ENCODE assay signal across 31 cellular contexts in the genomic region with DNA sequence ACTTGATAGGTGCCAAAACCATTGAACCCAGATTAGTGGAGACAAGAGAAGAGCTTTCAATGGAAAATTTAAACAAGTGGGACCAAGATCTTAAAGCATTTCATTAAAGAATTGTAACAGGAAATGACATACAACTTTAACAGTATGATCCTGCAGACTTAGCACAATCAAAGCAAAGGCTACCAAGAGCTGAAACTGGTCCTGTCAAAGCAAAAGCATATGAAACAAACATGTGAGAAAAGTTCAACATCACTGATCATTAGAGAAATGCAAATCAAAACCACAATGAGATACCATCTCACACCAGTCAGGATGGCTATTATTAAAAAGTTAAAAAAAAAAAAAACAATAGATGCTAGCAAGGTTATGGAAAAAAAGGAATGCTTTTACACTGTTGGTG.
"Had no signal": no experiment of that assay in that cellular context is flagged by ENCODE, and none has a peak within 500 bp of the region (broad histone marks: within the 10 kb centered on the region; RNA-seq: fewer than 3 reads in every experiment).

No MANE protein-coding gene starts in this region.

- H3K27me3 ChIP-seq: breast epithelium, left lung, neural progenitor cell, sigmoid colon, stomach, thyroid gland, upper lobe of left lung, vagina had no signal

- ATAC-seq: activated CD8-positive, alpha-beta T cell treated with anti-CD3 and anti-CD28 coated beads for 36 hours; activated T-cell treated with anti-CD3 and anti-CD28 coated beads, Interleukin-2, amount 50 U/mL, for 4 hours; activated T-helper 17 cell treated with anti-CD3 and anti-CD28 coated beads, Interleukin-2, amount 50 U/mL, for 72 hours; left lung; lower lobe of right lung; natural killer cell; psoas muscle; stimulated activated memory B cell treated with anti-CD40 and anti-IgM and Interleukin-4, amounts not matched to agents 10 μg/mL and 1 μg/mL and 100 μg/mL, for 72 hours had no signal

- H3K36me3 ChIP-seq: breast epithelium, left lung, lower lobe of right lung, neural progenitor cell, sigmoid colon, stomach, thyroid gland, upper lobe of left lung, vagina had no signal

- H3K9ac ChIP-seq: neural progenitor cell, parathyroid adenoma had no signal

- H3K27ac Mint-ChIP-seq: activated B cell treated with CpG ODN at 0.5 μM for 24 hours; activated CD8-positive, alpha-beta T cell treated with anti-CD3 and anti-CD28 coated beads for 36 hours; activated T-helper 17 cell treated with anti-CD3 and anti-CD28 coated beads, Interleukin-2, amount 50 U/mL, for 72 hours; natural killer cell; neural progenitor cell; stimulated activated memory B cell treated with anti-CD40 and anti-IgM and Interleukin-4, amounts not matched to agents 10 μg/mL and 1 μg/mL and 100 μg/mL, for 72 hours had no signal

- H3K4me1 Mint-ChIP-seq: activated B cell treated with CpG ODN at 0.5 μM for 24 hours; activated T-helper 17 cell treated with anti-CD3 and anti-CD28 coated beads, Interleukin-2, amount 50 U/mL, for 72 hours; natural killer cell; neural progenitor cell; stimulated activated memory B cell treated with anti-CD40 and anti-IgM and Interleukin-4, amounts not matched to agents 10 μg/mL and 1 μg/mL and 100 μg/mL, for 72 hours had no signal

- H3K4me1 ChIP-seq: breast epithelium, left lung, lower lobe of right lung, neural progenitor cell, parathyroid adenoma, psoas muscle, sigmoid colon, stomach, thyroid gland, upper lobe of left lung, vagina had no signal

- H3K9me3 ChIP-seq: left lung, lower lobe of right lung, psoas muscle, sigmoid colon, thyroid gland, vagina had no signal

- H2AFZ ChIP-seq: neural progenitor cell, parathyroid adenoma had no signal

- H3K27ac ChIP-seq: breast epithelium, epithelial cell of prostate, left lung, lower lobe of right lung, neural progenitor cell, parathyroid adenoma, psoas muscle, sigmoid colon, stomach, thyroid gland, upper lobe of left lung, vagina had no signal

- H3K4me3 Mint-ChIP-seq: activated B cell treated with CpG ODN at 0.5 μM for 24 hours; activated CD8-positive, alpha-beta T cell treated with anti-CD3 and anti-CD28 coated beads for 36 hours; activated T-cell treated with anti-CD3 and anti-CD28 coated beads, Interleukin-2, amount 50 U/mL, for 4 hours; activated T-helper 17 cell treated with anti-CD3 and anti-CD28 coated beads, Interleukin-2, amount 50 U/mL, for 72 hours; natural killer cell; neural progenitor cell; stimulated activated memory B cell treated with anti-CD40 and anti-IgM and Interleukin-4, amounts not matched to agents 10 μg/mL and 1 μg/mL and 100 μg/mL, for 72 hours had no signal

- H3K36me3 Mint-ChIP-seq: natural killer cell; neural progenitor cell; stimulated activated memory B cell treated with anti-CD40 and anti-IgM and Interleukin-4, amounts not matched to agents 10 μg/mL and 1 μg/mL and 100 μg/mL, for 72 hours had no signal

- H3K27me3 Mint-ChIP-seq: activated B cell treated with CpG ODN at 0.5 μM for 24 hours; activated CD8-positive, alpha-beta T cell treated with anti-CD3 and anti-CD28 coated beads for 36 hours; activated T-helper 17 cell treated with anti-CD3 and anti-CD28 coated beads, Interleukin-2, amount 50 U/mL, for 72 hours; stimulated activated memory B cell treated with anti-CD40 and anti-IgM and Interleukin-4, amounts not matched to agents 10 μg/mL and 1 μg/mL and 100 μg/mL, for 72 hours had no signal

- H3K4me2 ChIP-seq: neural progenitor cell had no signal

- H3K9me3 Mint-ChIP-seq: activated B cell treated with CpG ODN at 0.5 μM for 24 hours; activated CD8-positive, alpha-beta T cell treated with anti-CD3 and anti-CD28 coated beads for 36 hours; activated T-helper 17 cell treated with anti-CD3 and anti-CD28 coated beads, Interleukin-2, amount 50 U/mL, for 72 hours; stimulated activated memory B cell treated with anti-CD40 and anti-IgM and Interleukin-4, amounts not matched to agents 10 μg/mL and 1 μg/mL and 100 μg/mL, for 72 hours had no signal

- DNase-seq: activated B cell treated with CpG ODN at 0.5 μM for 24 hours; activated CD4-positive, alpha-beta T cell treated with anti-CD3 and anti-CD28 coated beads, Interleukin-2, amount 50 U/mL, for 1 hour; activated CD8-positive, alpha-beta T cell treated with anti-CD3 and anti-CD28 coated beads for 36 hours; activated gamma-delta T cell treated with Interleukin-2 at 50 U/mL for 16 hours; activated naive CD4-positive, alpha-beta T cell treated with anti-CD3 and anti-CD28 coated beads, Interleukin-2, amount 50 U/mL, for 16 hours; activated T-cell treated with anti-CD3 and anti-CD28 coated beads, Interleukin-2, amount 50 U/mL, for 4 hours; amygdala; central memory CD4-positive, alpha-beta T cell; dermis blood vessel endothelial cell; effector CD4-positive, alpha-beta T cell; left lung; lower lobe of right lung; mesendoderm; natural killer cell; occipital lobe; psoas muscle; sigmoid colon; small intestine; stimulated activated CD4-positive, alpha-beta T cell treated with anti-CD3 and anti-CD28 coated beads, Interleukin-1b, Interleukin-23, amount 100 ng/mL, for 48 hours; stimulated activated CD4-positive, alpha-beta T cell treated with anti-CD3 and anti-CD28 coated beads, Interleukin-4, amount 100 ng/mL, for 4 hours; stimulated activated CD8-positive, alpha-beta memory T cell treated with anti-CD3 and anti-CD28 coated beads, Interleukin-4, amount 100 ng/mL, for 48 hours; stomach; thyroid gland; upper lobe of left lung had no signal

- H3K79me2 ChIP-seq: parathyroid adenoma had no signal

- H3K4me3 ChIP-seq: breast epithelium, left lung, lower lobe of right lung, neural progenitor cell, psoas muscle, sigmoid colon, stomach, thyroid gland, upper lobe of left lung, vagina had no signal
